19 cellular contexts compared by ENCODE assay signal in the genomic region with DNA sequence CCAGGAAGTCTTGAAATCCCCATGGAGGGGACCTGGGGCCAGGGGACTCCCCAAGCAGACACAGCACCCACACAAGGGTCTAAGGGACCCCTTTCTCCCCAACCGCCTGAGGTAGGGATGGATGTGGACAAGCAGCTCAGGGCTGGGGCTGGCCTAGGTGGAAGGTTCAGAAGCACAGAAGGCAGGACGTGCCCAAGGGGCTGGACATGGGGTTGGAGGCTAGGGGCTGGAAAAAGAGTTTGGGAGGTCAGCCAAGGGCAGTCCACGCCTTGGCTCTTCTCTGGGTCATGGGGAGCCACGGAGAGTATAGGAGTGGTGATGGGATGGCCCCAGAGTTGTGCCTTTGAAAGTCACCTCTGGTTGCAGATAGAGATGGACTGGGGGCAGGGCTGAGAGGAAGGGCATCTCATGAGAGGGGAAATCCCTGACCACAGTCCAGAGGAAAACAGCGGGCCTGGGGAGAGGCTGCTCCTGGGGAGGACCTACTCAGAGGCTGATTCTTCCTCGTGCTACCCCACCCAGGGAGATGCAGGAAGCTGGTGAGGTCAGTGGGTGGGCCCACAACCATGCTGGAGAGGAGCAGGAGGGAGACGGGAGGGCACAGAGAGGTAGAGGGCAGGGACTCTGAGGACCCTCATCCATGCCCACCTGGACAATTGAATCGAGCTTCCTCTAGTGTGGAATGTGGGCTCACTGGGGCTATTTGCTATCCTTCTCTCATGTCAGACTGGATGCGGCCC. TPM values are rescaled to one million over a fixed set of nuclear protein-coding genes. Genes with fewer than 3 reads are reported as not detected.
"Had no signal": no experiment of that assay in that cellular context is flagged by ENCODE, and none has a peak within 500 bp of the region (broad histone marks: within the 10 kb centered on the region; RNA-seq: fewer than 3 reads in every experiment).

No MANE protein-coding gene starts in this region.

- H3K27ac Mint-ChIP-seq: activated naive CD8-positive, alpha-beta T cell treated with anti-CD3 and anti-CD28 coated beads, Interleukin-2, amount 10 ng/mL, durations not matched to agents 7 days and 5 days; activated T-cell treated with anti-CD3 and anti-CD28 coated beads, Interleukin-2, amount 50 U/mL, for 72 hours; naive thymus-derived CD4-positive, alpha-beta T cell had no signal

- H3K36me3 ChIP-seq: prostate gland had no signal

- H3K4me3 ChIP-seq: coronary artery, prostate gland had no signal

- H3K36me3 Mint-ChIP-seq: activated naive CD8-positive, alpha-beta T cell treated with anti-CD3 and anti-CD28 coated beads, Interleukin-2, amount 10 ng/mL, durations not matched to agents 7 days and 5 days had no signal

- DNase-seq: activated CD4-positive, alpha-beta T cell treated with anti-CD3 and anti-CD28 coated beads, Interleukin-2, amount 50 U/mL, for 4 hours; activated naive CD8-positive, alpha-beta T cell treated with anti-CD3 and anti-CD28 coated beads, Interleukin-2, amount 10 ng/mL, durations not matched to agents 7 days and 5 days; activated T-cell treated with anti-CD3 and anti-CD28 coated beads, Interleukin-2, amount 50 U/mL, for 72 hours; effector CD8-positive, alpha-beta T cell; erythroblast; glutamatergic neuron; left colon; mammary epithelial cell; naive thymus-derived CD4-positive, alpha-beta T cell; occipital lobe; stimulated activated CD4-positive, alpha-beta T cell treated with anti-CD3 and anti-CD28 coated beads, Interleukin-12 subunit alpha, Interleukin-12 subunit beta, amount 100 ng/mL, for 4 hours; stimulated activated naive CD8-positive, alpha-beta T cell treated with anti-CD3 and anti-CD28 coated beads, Interleukin-15, Interleukin-2, amounts not matched to agents 100 U/mL and 50 U/mL, for 24 hours had no signal

- H3K4me3 Mint-ChIP-seq: activated naive CD8-positive, alpha-beta T cell treated with anti-CD3 and anti-CD28 coated beads, Interleukin-2, amount 10 ng/mL, durations not matched to agents 7 days and 5 days; activated T-cell treated with anti-CD3 and anti-CD28 coated beads, Interleukin-2, amount 50 U/mL, for 72 hours had no signal

- ATAC-seq: activated T-cell treated with anti-CD3 and anti-CD28 coated beads, Interleukin-2, amount 50 U/mL, for 72 hours; left colon; naive thymus-derived CD4-positive, alpha-beta T cell; sciatic nerve; stimulated activated naive CD8-positive, alpha-beta T cell treated with anti-CD3 and anti-CD28 coated beads, Interleukin-15, Interleukin-2, amounts not matched to agents 100 U/mL and 50 U/mL, for 24 hours had no signal

- H3K9me3 Mint-ChIP-seq: activated naive CD8-positive, alpha-beta T cell treated with anti-CD3 and anti-CD28 coated beads, Interleukin-2, amount 10 ng/mL, durations not matched to agents 7 days and 5 days; activated T-cell treated with anti-CD3 and anti-CD28 coated beads, Interleukin-2, amount 50 U/mL, for 72 hours had no signal

RNA-seq across cellular contexts. Expression of a gene that starts 2.5 kb away (rescaled TPM):
- total RNA-seq: activated naive CD8-positive, alpha-beta T cell treated with anti-CD3 and anti-CD28 coated beads, Interleukin-2, amount 10 ng/mL, durations not matched to agents 7 days and 5 days; activated T-cell treated with anti-CD3 and anti-CD28 coated beads, Interleukin-2, amount 50 U/mL, for 72 hours; mammary epithelial cell; mononuclear cell; naive thymus-derived CD4-positive, alpha-beta T cell; T-helper 2 cell treated with Interferon-gamma antibody and Interleukin-4, amounts not matched to agents 100 ng/mL and 5 ng/mL, for 36 hours had no signal

RNA-seq across cellular contexts. Expression of a gene that starts 17.6 kb away (rescaled TPM):
- total RNA-seq: mammary epithelial cell; T-helper 2 cell treated with Interferon-gamma antibody and Interleukin-4, amounts not matched to agents 100 ng/mL and 5 ng/mL, for 36 hours had no signal

RNA-seq across cellular contexts. Expression of a gene that starts 48.2 kb away (rescaled TPM):
- total RNA-seq: activated naive CD8-positive, alpha-beta T cell treated with anti-CD3 and anti-CD28 coated beads, Interleukin-2, amount 10 ng/mL, durations not matched to agents 7 days and 5 days; activated T-cell treated with anti-CD3 and anti-CD28 coated beads, Interleukin-2, amount 50 U/mL, for 72 hours; T-helper 2 cell treated with Interferon-gamma antibody and Interleukin-4, amounts not matched to agents 100 ng/mL and 5 ng/mL, for 36 hours had no signal

RNA-seq across cellular contexts. Expression of a gene that starts 51.3 kb away (rescaled TPM):
- total RNA-seq: activated naive CD8-positive, alpha-beta T cell treated with anti-CD3 and anti-CD28 coated beads, Interleukin-2, amount 10 ng/mL, durations not matched to agents 7 days and 5 days; aorta; mononuclear cell; sciatic nerve; urinary bladder had no signal
